ENCODE assay signal across 8 cellular contexts in genomic region chr10:91632671-91633550, GRCh38.
DNase-seq lines count a peak whose midpoint lies in the region; ATAC-seq lines count a peak whose summit lies in the region.

Gene PPP1R3C, minus strand, starts transcription at chr10:91633071. Its CDS starts 102 bp downstream, at chr10:91632969.

- peaks cover 0 to 7% of the 10 kb centered on the region in 2 donors for H3K36me3 ChIP-seq in duodenal mucosa (ENCODE audit: control insufficient read depth in 1 of 2, insufficient read depth in 2 of 2, low read length in 2 of 2)

- peak within 1 kb of the TSS; percentile 66 to 72 for H3K4me3 ChIP-seq in duodenal mucosa (ENCODE audit: low read depth in 1 of 2, low read length in 2 of 2)

- no peak within 1 kb of the TSS for H3K27ac ChIP-seq in duodenal mucosa (ENCODE audit: low read depth, low read length)

- peak; percentile 69 for ATAC-seq in HG02571 (IDR thresholded peaks at IDR 0.05; ENCODE audit: unreplicated experiment)
- no peak for ATAC-seq in GM19397 (IDR thresholded peaks at IDR 0.05; ENCODE audit: unreplicated experiment)

- no peaks in the 10 kb centered on the region for H3K9me3 ChIP-seq in duodenal mucosa (ENCODE audit: control insufficient read depth in 1 of 2, low read length in 2 of 2)

- H3K27me3 ChIP-seq in duodenal mucosa (ENCODE audit: control insufficient read depth in 1 of 2, insufficient read depth in 2 of 2, low read length in 2 of 2), result peaks cover 6 to 20% of the 10 kb centered on the region in 2 donors

- DNase-seq in GM04504 (ENCODE audit: low read depth) (peak; percentile 90), NCI-H2081 (lab: John Stamatoyannopoulos, UW) (peak; percentile 87 to 93), left kidney (ENCODE audit: low read depth, low spot score) (peak; percentile 96)
- DNase-seq in activated CD4-positive, alpha-beta T cell treated with anti-CD3 and anti-CD28 coated beads, Interleukin-2, amount 50 U/mL, for 4 hours, result peak; percentile 1 to 6
- DNase-seq in stimulated activated CD4-positive, alpha-beta T cell treated with anti-CD3 and anti-CD28 coated beads, Interleukin-1b, Interleukin-23, amount 100 ng/mL, for 24 hours (ENCODE audit: low read depth in 4 of 4, low spot score in 1 of 4), result peak in 3 of 4 experiments; percentile 6 to 50 (median 36)

- H3K4me1 ChIP-seq in duodenal mucosa (ENCODE audit: control insufficient read depth in 1 of 2, insufficient read depth in 2 of 2, low read length in 2 of 2), result peaks cover 5 to 9% of the 10 kb centered on the region in 2 donors

- no peak within 1 kb of the TSS for H3K9ac ChIP-seq in duodenal mucosa (ENCODE audit: low read depth in 1 of 2, low read length in 2 of 2)

Comparison
In these comparisons a context has a peak if more than half of its experiments do, and no peak if none do; other contexts are left out.
1. DNase-seq: peak in every context shown above with its lines; median percentile 96 in left kidney; 90 in GM04504; 90 in NCI-H2081; 36 in stimulated activated CD4-positive, alpha-beta T cell treated with anti-CD3 and anti-CD28 coated beads, Interleukin-1b, Interleukin-23, amount 100 ng/mL, for 24 hours; 4 in activated CD4-positive, alpha-beta T cell treated with anti-CD3 and anti-CD28 coated beads, Interleukin-2, amount 50 U/mL, for 4 hours.